ENCODE assay signal across 13 cellular contexts in genomic region chr12:26863515-26863914, GRCh38. TPM values are rescaled to one million over a fixed set of nuclear protein-coding genes. Genes with fewer than 3 reads are reported as not detected.
A peak's percentile ranks its signal among the peaks of the same experiment; 100 is the strongest.
DNase-seq lines count a peak whose midpoint lies in the region; FAIRE-seq and TF ChIP-seq lines count a peak whose summit lies in the region.
"Had no signal": no experiment of that assay in that cellular context is flagged by ENCODE, and none has a peak within 500 bp of the region (broad histone marks: within the 10 kb centered on the region; RNA-seq: fewer than 3 reads in every experiment).

No MANE protein-coding gene starts in this region.

- H3K9me1 ChIP-seq in endothelial cell of umbilical vein (replicated peaks; ENCODE audit: control insufficient read depth, extremely low read depth, insufficient read depth, low read length): peaks cover 2% of the 10 kb centered on the region

- H3K4me3 ChIP-seq in AG04449 (ENCODE audit: low read depth, low read length): no peak overlapping the region
- no peak overlapping the region for H3K4me3 ChIP-seq in endothelial cell of umbilical vein (replicated peaks in 1 of 3; ENCODE audit: insufficient read depth in 1 of 3, low read depth in 1 of 3, low read length in 3 of 3)
- H3K4me3 ChIP-seq in effector memory CD4-positive, alpha-beta T cell (ENCODE audit: insufficient read depth, low read depth, low read length, poor library complexity, severe bottlenecking): no peak overlapping the region
- H3K4me3 ChIP-seq: sigmoid colon had no signal

- H3K27me3 ChIP-seq in endothelial cell of umbilical vein (ENCODE audit: control insufficient read depth in 2 of 2, insufficient read depth in 2 of 2, low read length in 2 of 2): no peaks in the 10 kb centered on the region
- no peaks in the 10 kb centered on the region for H3K27me3 ChIP-seq in effector memory CD4-positive, alpha-beta T cell (replicated peaks; ENCODE audit: control insufficient read depth, insufficient read depth, low read length, poor library complexity, severe bottlenecking)
- H3K27me3 ChIP-seq: sigmoid colon had no signal

- no peaks in the 10 kb centered on the region for H3K36me3 ChIP-seq in endothelial cell of umbilical vein (ENCODE audit: control insufficient read depth in 2 of 2, extremely low read depth in 1 of 2, insufficient read depth in 2 of 2, low read length in 2 of 2)
- H3K36me3 ChIP-seq in effector memory CD4-positive, alpha-beta T cell (ENCODE audit: control insufficient read depth, insufficient read depth, low read length): no peaks in the 10 kb centered on the region
- H3K36me3 ChIP-seq: sigmoid colon had no signal

- H3K9me3 ChIP-seq in endothelial cell of umbilical vein (replicated peaks; ENCODE audit: control insufficient read depth, insufficient read depth, low read length): no peaks in the 10 kb centered on the region
- H3K9me3 ChIP-seq in effector memory CD4-positive, alpha-beta T cell (ENCODE audit: control insufficient read depth, low read length): no peaks in the 10 kb centered on the region
- H3K9me3 ChIP-seq: sigmoid colon had no signal

- DNase-seq in AG04449 (ENCODE audit: low read depth, low spot score) (no peak), GM12891 (ENCODE audit: insufficient read length, low spot score) (no peak), NCI-H82 (lab: John Stamatoyannopoulos, UW) (peak; percentile 50), endothelial cell of umbilical vein (ENCODE audit: low read depth, low spot score) (peak; percentile 40), NCI-H1417 treated with DMSO at 0.1 percent for 48 hours (lab: John Stamatoyannopoulos, UW) (no peak), GM10266 (ENCODE audit: extremely low spot score) (no peak), HuH-7.5 (ENCODE audit: low spot score) (no peak)
- no peak for DNase-seq in effector memory CD4-positive, alpha-beta T cell
- DNase-seq: activated T-cell treated with anti-CD3 and anti-CD28 coated beads, Interleukin-2, amount 50 U/mL, for 48 hours; left colon; NCI-H1105 treated with DMSO at 0.1 percent for 48 hours; sigmoid colon; T-cell had no signal

- H3K79me2 ChIP-seq in endothelial cell of umbilical vein (ENCODE audit: control insufficient read depth, insufficient read depth, low read length): no peaks in the 10 kb centered on the region

- peak; percentile 88 for FAIRE-seq in GM12891 (lab: Jason Lieb, UNC)
- peak; percentile 90 for FAIRE-seq in endothelial cell of umbilical vein (lab: Jason Lieb, UNC)

- no peak overlapping the region for H2AFZ ChIP-seq in endothelial cell of umbilical vein (ENCODE audit: low read depth, low read length)

- dilution Hi-C loops in endothelial cell of umbilical vein (cut with MboI; ENCODE audit: extremely low pct_ligation_motif_present, low sequenced_read_pairs): no loop called here

- H3K4me2 ChIP-seq in endothelial cell of umbilical vein (ENCODE audit: insufficient read depth, low read length): no peak overlapping the region

- intact Hi-C loops in endothelial cell of umbilical vein (cut with micrococcal nuclease): no loop called here

- TF ChIP-seq CTCF in AG04449 (IDR thresholded peaks at IDR 0.05; ENCODE audit: insufficient read depth, low read length, missing control alignments) (peak; percentile 6), endothelial cell of umbilical vein (IDR thresholded peaks at IDR 0.05; ENCODE audit: extremely low read depth in 1 of 2, insufficient read depth in 1 of 2, low read depth in 1 of 2, low read length in 2 of 2) (peak; percentile 21 to 29), GM10266 (IDR thresholded peaks at IDR 0.05; ENCODE audit: control insufficient read depth, insufficient read depth, low read depth, missing control alignments) (no peak)

- no TSS peak for BruUV-seq in endothelial cell of umbilical vein (replicated peaks; lab: Mats Ljungman, UMichigan)

- H4K20me1 ChIP-seq in endothelial cell of umbilical vein (replicated peaks; ENCODE audit: control insufficient read depth, extremely low read depth, insufficient read depth, low read length): no peaks in the 10 kb centered on the region

- H3K27ac ChIP-seq in endothelial cell of umbilical vein (ENCODE audit: insufficient read depth, low read depth, low read length): no peak overlapping the region
- no peak overlapping the region for H3K27ac ChIP-seq in effector memory CD4-positive, alpha-beta T cell (ENCODE audit: insufficient read depth, low read length, poor library complexity, severe bottlenecking)
- H3K27ac ChIP-seq: sigmoid colon had no signal

- H3K4me1 ChIP-seq in endothelial cell of umbilical vein (ENCODE audit: control insufficient read depth, extremely low read depth, insufficient read depth, low read length): peaks cover 4% of the 10 kb centered on the region
- H3K4me1 ChIP-seq in effector memory CD4-positive, alpha-beta T cell (ENCODE audit: control insufficient read depth, insufficient read depth, low read length, poor library complexity, severe bottlenecking): peaks cover 4% of the 10 kb centered on the region
- H3K4me1 ChIP-seq: sigmoid colon had no signal

- no peak for TF ChIP-seq POLR2A in GM12891 (IDR thresholded peaks at IDR 0.05; ENCODE audit: low read depth, low read length)
- TF ChIP-seq POLR2A in endothelial cell of umbilical vein (IDR thresholded peaks at IDR 0.05; ENCODE audit: low read depth, low read length): no peak

- CTCF ChIA-PET in AG04449 (lab: Yijun Ruan, JAX): interaction anchor here (0.8 to 3.7 kb wide), 10 partner anchors 9 to 60 kb away, joined by 3 to 22 read pairs (median 4); partner anchors contain the start of gene ITPR2
- CTCF ChIA-PET in endothelial cell of umbilical vein (lab: Charles Lee): interaction anchor here (0.9 to 1.7 kb wide), 9 partner anchors 8 to 727 kb away, joined by 3 to 9 read pairs (median 5); partner anchors contain the start of gene ITPR2

- POLR2A ChIA-PET in AG04449 (lab: Yijun Ruan, JAX): no interaction called here
- POLR2A ChIA-PET in endothelial cell of umbilical vein (lab: Charles Lee): no interaction called here

- no peak overlapping the region for H3K9ac ChIP-seq in endothelial cell of umbilical vein (replicated peaks; ENCODE audit: extremely low read depth, insufficient read depth, low read length)

TF ChIP-seq in GM12891, 5 proteins besides CTCF, POLR2A, EP300 and RAD21:
- TF ChIP-seq PAX5 (IDR thresholded peaks at IDR 0.05; ENCODE audit: insufficient read depth, low read length, severe bottlenecking) (no peak), POU2F2 (IDR thresholded peaks at IDR 0.05; ENCODE audit: low read depth, low read length) (no peak), TAF1 (IDR thresholded peaks at IDR 0.05; ENCODE audit: low read depth, low read length) (no peak), SPI1 (IDR thresholded peaks at IDR 0.05; ENCODE audit: low read depth, low read length) (no peak), POLR2AphosphoS5 (IDR thresholded peaks at IDR 0.05; ENCODE audit: low read depth, low read length) (no peak)

TF ChIP-seq in endothelial cell of umbilical vein, 7 proteins besides CTCF, POLR2A, EP300 and RAD21:
- TF ChIP-seq MAX (IDR thresholded peaks at IDR 0.05; ENCODE audit: insufficient read depth, insufficient read length) (peak; percentile 23), GATA2 (IDR thresholded peaks at IDR 0.05; ENCODE audit: insufficient read depth, insufficient read length, low read depth, low read length) (peak; percentile 36), POLR2AphosphoS5 (IDR thresholded peaks at IDR 0.05; ENCODE audit: insufficient read depth, low read depth, low read length) (no peak)

RNA-seq across cellular contexts. Expression of gene ITPR2, which starts 30.5 kb away (rescaled TPM):
- 20.7 TPM for polyA plus RNA-seq in GM12891 (2012; ENCODE audit: low read depth, missing spikeins)
- 86.8 and 88.5 TPM in 2 replicates for total RNA-seq in endothelial cell of umbilical vein
- polyA plus RNA-seq in endothelial cell of umbilical vein: 8.7 and 16.2 TPM in 2 replicates
- polyA plus RNA-seq in endothelial cell of umbilical vein (2011; cell fraction: cytosol; rRNA removed): 16.2 and 17.4 TPM in 2 replicates
- polyA plus RNA-seq in endothelial cell of umbilical vein (2011; cell fraction: nucleus; rRNA removed): 41.9 and 52.4 TPM in 2 replicates
- 72.6 and 81.9 TPM in 2 replicates for polyA plus RNA-seq in endothelial cell of umbilical vein (2012)
- polyA minus RNA-seq in endothelial cell of umbilical vein: 136 and 148 TPM in 2 replicates
- 18.2 TPM for polyA minus RNA-seq in endothelial cell of umbilical vein (2011; cell fraction: cytosol; rRNA and poly(A)+ RNA removed)
- polyA minus RNA-seq in endothelial cell of umbilical vein (2011; cell fraction: nucleus; rRNA and poly(A)+ RNA removed): 292 and 418 TPM in 2 replicates

Comparison
In these comparisons a context has a peak if more than half of its experiments do, and no peak if none do; other contexts are left out.
1. DNase-seq: peak in NCI-H82 (single experiment) and endothelial cell of umbilical vein (single experiment); none in AG04449 (single experiment), GM12891 (single experiment), NCI-H1417 treated with DMSO at 0.1 percent for 48 hours (single experiment), effector memory CD4-positive, alpha-beta T cell (0 of 3), GM10266 (single experiment) and HuH-7.5 (single experiment).